Comparison of ENCODE assay signal across 12 cellular contexts in genomic region chr5:44387911-44388310, GRCh38. TPM values are rescaled to one million over a fixed set of nuclear protein-coding genes. Genes with fewer than 3 reads are reported as not detected.
DNase-seq lines count a peak whose midpoint lies in the region; ATAC-seq and TF ChIP-seq lines count a peak whose summit lies in the region.
"Had no signal": no experiment of that assay in that cellular context is flagged by ENCODE, and none has a peak within 500 bp of the region (broad histone marks: within the 10 kb centered on the region; RNA-seq: fewer than 3 reads in every experiment).

No MANE protein-coding gene starts in this region.

- TF ChIP-seq EP300 in tibial nerve (IDR thresholded peaks at IDR 0.05): no peak

- H3K27me3 ChIP-seq in adipocyte (replicated peaks; ENCODE audit: control insufficient read depth, insufficient read depth, low read length): peaks cover 41% of the 10 kb centered on the region
- peaks cover 59% of the 10 kb centered on the region for H3K27me3 ChIP-seq in left ventricle myocardium inferior (ENCODE audit: low read depth)
- no peaks in the 10 kb centered on the region for H3K27me3 ChIP-seq in muscle layer of duodenum (ENCODE audit: low read depth, low read length)
- H3K27me3 ChIP-seq in tibial nerve: peaks cover 0 to 18% of the 10 kb centered on the region in 2 donors
- H3K27me3 ChIP-seq in MM.1S (replicated peaks; ENCODE audit: insufficient read depth, low read length): no peaks in the 10 kb centered on the region

- H3K79me2 ChIP-seq in MM.1S (ENCODE audit: low read length): no peaks in the 10 kb centered on the region

- intact Hi-C loops in left ventricle myocardium inferior (cut with micrococcal nuclease): no loop called here

- no peaks in the 10 kb centered on the region for H3F3A ChIP-seq in MM.1S (ENCODE audit: insufficient read depth, low read length)

- H3K9me3 ChIP-seq in adipocyte (ENCODE audit: control insufficient read depth, low read length) (no peaks in the 10 kb centered on the region), left ventricle myocardium inferior (replicated peaks) (no peaks in the 10 kb centered on the region), muscle layer of duodenum (ENCODE audit: control insufficient read depth in 1 of 2, low read length in 2 of 2) (no peaks in the 10 kb centered on the region), tibial nerve (no peaks in the 10 kb centered on the region), MM.1S (replicated peaks; ENCODE audit: insufficient read depth, low read length) (no peaks in the 10 kb centered on the region; the same call in 1 of the 2 replicates)
- H3K9me3 ChIP-seq: spleen had no signal

- TF ChIP-seq POLR2A in tibial nerve (IDR thresholded peaks at IDR 0.05): no peak

- ATAC-seq in GM19035 (IDR thresholded peaks at IDR 0.05; ENCODE audit: unreplicated experiment): no peak
- ATAC-seq: T-helper 17 cell had no signal

- H3K9ac ChIP-seq in adipocyte (ENCODE audit: low read length) (no peak overlapping the region), MM.1S (ENCODE audit: low read length) (no peak overlapping the region)

- TF ChIP-seq CTCF in left ventricle myocardium inferior (IDR thresholded peaks at IDR 0.05; ENCODE audit: borderline replicate concordance) (no peak), tibial nerve (IDR thresholded peaks at IDR 0.05) (no peak), MM.1S (IDR thresholded peaks at IDR 0.05; ENCODE audit: low read length) (no peak)

- H3K4me2 ChIP-seq in MM.1S (ENCODE audit: low read depth, low read length): no peak overlapping the region

- H3K27ac ChIP-seq in left ventricle myocardium inferior (replicated peaks): no peak overlapping the region
- peak overlapping the region; percentile 19 for H3K27ac ChIP-seq in muscle layer of duodenum (ENCODE audit: low read length)
- H3K27ac ChIP-seq in tibial nerve: peak overlapping the region in 2 of 4 donors; percentile 49 to 82
- no peak overlapping the region for H3K27ac ChIP-seq in MM.1S (ENCODE audit: low read length)
- H3K27ac ChIP-seq: spleen had no signal

- H3K36me3 ChIP-seq in adipocyte (ENCODE audit: control insufficient read depth, insufficient read depth, low read length, severe bottlenecking) (no peaks in the 10 kb centered on the region), left ventricle myocardium inferior (no peaks in the 10 kb centered on the region), muscle layer of duodenum (ENCODE audit: control insufficient read depth in 1 of 2, insufficient read depth in 2 of 2, low read length in 2 of 2) (no peaks in the 10 kb centered on the region), tibial nerve (no peaks in the 10 kb centered on the region), MM.1S (replicated peaks; ENCODE audit: insufficient read depth, low read length) (no peaks in the 10 kb centered on the region)
- H3K36me3 ChIP-seq: spleen had no signal

- H3K4me1 ChIP-seq in adipocyte (ENCODE audit: control insufficient read depth, insufficient read depth, low read length): peaks cover 21% of the 10 kb centered on the region
- H3K4me1 ChIP-seq in left ventricle myocardium inferior: peaks cover 24% of the 10 kb centered on the region
- peaks cover 0 to 21% of the 10 kb centered on the region in 2 donors for H3K4me1 ChIP-seq in muscle layer of duodenum (ENCODE audit: control insufficient read depth in 1 of 2, insufficient read depth in 2 of 2, low read length in 2 of 2)
- H3K4me1 ChIP-seq in tibial nerve: peaks cover 0 to 20% (median 0%) of the 10 kb centered on the region in 4 donors
- H3K4me1 ChIP-seq in MM.1S (ENCODE audit: low read length): no peaks in the 10 kb centered on the region

- H2AFZ ChIP-seq in MM.1S (ENCODE audit: low read length): no peak overlapping the region

- DNase-seq in adipocyte (ENCODE audit: low read depth) (no peak), left ventricle myocardium inferior (no peak), tibial nerve (ENCODE audit: low spot score in 2 of 2) (no peak), MM.1S (no peak)
- no peak for DNase-seq in activated CD4-positive, CD25-positive, alpha-beta regulatory T cell treated with anti-CD3 and anti-CD28 coated beads, Interleukin-2, amount 50 U/mL, for 72 hours
- DNase-seq: activated naive CD8-positive, alpha-beta T cell treated with anti-CD3 and anti-CD28 coated beads for 36 hours; GF-D8; spleen; T-helper 17 cell had no signal

- no peaks in the 10 kb centered on the region for H4K20me1 ChIP-seq in MM.1S (ENCODE audit: insufficient read depth, low read length)

- WGBS in tibial nerve, 2 donors: 0 to 4% methylated on average over 11 of the region's 11 CpGs

- H3K9me2 ChIP-seq in MM.1S (replicated peaks; ENCODE audit: insufficient read depth, low read length): no peaks in the 10 kb centered on the region

- H3K4me3 ChIP-seq in adipocyte (ENCODE audit: low read length) (peak overlapping the region; percentile 83), left ventricle myocardium inferior (peak overlapping the region; percentile 64), muscle layer of duodenum (ENCODE audit: low read depth in 1 of 2, low read length in 2 of 2) (peak overlapping the region; percentile 69 to 82), tibial nerve (peak overlapping the region; percentile 37 to 62 (median 48)), MM.1S (ENCODE audit: low read length) (no peak overlapping the region)

RNA-seq across cellular contexts. Expression of gene FGF10, which starts 1.3 kb away (rescaled TPM):
- total RNA-seq in left ventricle myocardium inferior (0.47 TPM), tibial nerve (10 to 100 TPM in 3 of 4 donors, 1 to 10 TPM in 1; 9.2 to 16.0 (median 12.9) TPM)
- total RNA-seq: activated naive CD8-positive, alpha-beta T cell treated with anti-CD3 and anti-CD28 coated beads for 36 hours; glomerular endothelial cell; spleen; T-helper 17 cell had no signal
